8 cellular contexts compared by ENCODE assay signal in genomic region chr6:159608961-159609673, GRCh38.
DNase-seq lines count a peak whose midpoint lies in the region; ATAC-seq and TF ChIP-seq lines count a peak whose summit lies in the region.

No MANE protein-coding gene starts in this region.

- no peak overlapping the region for H2AFZ ChIP-seq in GM23248

- peaks cover 7% of the 10 kb centered on the region for H3K4me1 ChIP-seq in GM23248 (ENCODE audit: insufficient read depth)
- no peaks in the 10 kb centered on the region for H3K4me1 ChIP-seq in RWPE2 (ENCODE audit: insufficient read depth, poor library complexity, severe bottlenecking)

- 58 to 63% methylated on average over 6 of the region's 6 CpGs for WGBS in GM23248 (ENCODE audit: low coverage in 1 of 2, low lambda C conversion rate in 2 of 2, missing lambda C conversion rate in 2 of 2), 2 experiments

- H3K4me3 ChIP-seq in GM23248 = no peak overlapping the region
- H3K4me3 ChIP-seq in RWPE2 (ENCODE audit: severe bottlenecking) = no peak overlapping the region

- in situ Hi-C loops in GM23248 (cut with MboI) = no loop called here
- in situ Hi-C loops in G401 (cut with HindIII; ENCODE audit: low sequenced_read_pairs) = no loop called here

- H3K9me3 ChIP-seq in GM23248 (ENCODE audit: low read depth) (no peaks in the 10 kb centered on the region), RWPE2 (ENCODE audit: severe bottlenecking) (no peaks in the 10 kb centered on the region)

- H3K79me2 ChIP-seq in GM23248 (ENCODE audit: insufficient read depth) = no peaks in the 10 kb centered on the region

- no peaks in the 10 kb centered on the region for H3F3A ChIP-seq in GM23248 (ENCODE audit: insufficient read depth)

- no peaks in the 10 kb centered on the region for H4K20me1 ChIP-seq in GM23248 (ENCODE audit: insufficient read depth)

- TF ChIP-seq CTCF in RWPE2 (IDR thresholded peaks at IDR 0.05; ENCODE audit: poor library complexity, severe bottlenecking) = peak; percentile 72

- H3K9ac ChIP-seq in GM23248 = no peak overlapping the region

- H3K27me3 ChIP-seq in GM23248 (replicated peaks; ENCODE audit: insufficient read depth) = no peaks in the 10 kb centered on the region
- no peaks in the 10 kb centered on the region for H3K27me3 ChIP-seq in RWPE2 (ENCODE audit: insufficient read depth, poor library complexity, severe bottlenecking)

- H3K4me2 ChIP-seq in GM23248 (ENCODE audit: unreplicated experiment) = no peak overlapping the region

- DNase-seq in D341Med (ENCODE audit: low spot score) (peak; percentile 52), GM23248 (peak; percentile 61), RWPE2 (ENCODE audit: low spot score) (no peak), islet precursor cell (peak; percentile 79), OCI-M2 (lab: John Stamatoyannopoulos, UW; ENCODE audit: unreplicated experiment) (no peak), G401 (ENCODE audit: low spot score) (no peak), mucosa of gallbladder (ENCODE audit: low spot score) (no peak)

- ATAC-seq in RWPE2 (ENCODE audit: low read depth) (peak; percentile 65; the same call in 1 of the 3 replicates), GM18511 (IDR thresholded peaks at IDR 0.05; ENCODE audit: unreplicated experiment) (no peak)

- H3K36me3 ChIP-seq in GM23248 (ENCODE audit: low read depth) = no peaks in the 10 kb centered on the region
- no peaks in the 10 kb centered on the region for H3K36me3 ChIP-seq in RWPE2 (ENCODE audit: low read depth)

- H3K9me2 ChIP-seq in GM23248 (ENCODE audit: insufficient read depth) = no peaks in the 10 kb centered on the region

- H3K27ac ChIP-seq in GM23248 = no peak overlapping the region
- H3K27ac ChIP-seq in RWPE2 (ENCODE audit: poor library complexity, severe bottlenecking) = no peak overlapping the region

Comparison
In these comparisons a context has a peak if more than half of its experiments do, and no peak if none do; other contexts are left out.
1. DNase-seq: peak in D341Med (single experiment), GM23248 (single experiment) and islet precursor cell (single experiment); none in RWPE2 (single experiment), OCI-M2 (single experiment), G401 (single experiment) and mucosa of gallbladder (single experiment).